1 cellular context compared by ENCODE assay signal in the genomic region with DNA sequence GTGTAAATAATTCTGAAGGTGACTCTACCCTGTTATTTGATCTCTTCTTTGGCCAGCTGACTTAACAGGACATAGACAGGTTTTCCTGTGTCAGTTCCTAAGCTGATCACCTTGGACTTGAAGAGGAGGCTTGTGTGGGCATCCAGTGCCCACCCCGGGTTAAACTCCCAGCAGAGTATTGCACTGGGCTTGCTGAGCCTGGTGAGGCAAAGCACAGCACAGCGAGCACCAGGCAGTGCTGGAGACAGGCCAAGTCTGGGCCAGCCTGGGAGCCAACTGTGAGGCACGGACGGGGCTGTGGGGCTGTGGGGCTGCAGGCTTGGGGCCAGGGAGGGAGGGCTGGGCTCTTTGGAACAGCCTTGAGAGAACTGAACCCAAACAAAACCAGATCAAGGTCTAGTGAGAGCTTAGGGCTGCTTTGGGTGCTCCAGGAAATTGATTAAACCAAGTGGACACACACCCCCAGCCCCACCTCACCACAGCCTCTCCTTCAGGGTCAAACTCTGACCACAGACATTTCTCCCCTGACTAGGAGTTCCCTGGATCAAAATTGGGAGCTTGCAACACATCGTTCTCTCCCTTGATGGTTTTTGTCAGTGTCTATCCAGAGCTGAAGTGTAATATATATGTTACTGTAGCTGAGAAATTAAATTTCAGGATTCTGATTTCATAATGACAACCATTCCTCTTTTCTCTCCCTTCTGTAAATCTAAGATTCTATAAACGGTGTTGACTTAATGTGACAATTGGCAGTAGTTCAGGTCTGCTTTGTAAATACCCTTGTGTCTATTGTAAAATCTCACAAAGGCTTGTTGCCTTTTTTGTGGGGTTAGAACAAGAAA.
TF ChIP-seq lines count a peak whose summit lies in the region.

No MANE protein-coding gene starts in this region.

TF ChIP-seq in HepG2, 621 proteins besides CTCF, POLR2A, EP300 and RAD21 (continued from another document and continues in another):
- TF ChIP-seq PITX1 (CRISPR knock-in tag; IDR thresholded peaks at IDR 0.05), result peak; percentile 87
- 0 out of 2 replicates have a peak, but pooled peaks have one; percentile 35 for TF ChIP-seq ZNF777 (CRISPR knock-in tag; IDR thresholded peaks at IDR 0.05)
- TF ChIP-seq ZNF33B (CRISPR knock-in tag; IDR thresholded peaks at IDR 0.05), result no peak
- peak; percentile 73 for TF ChIP-seq SIX4 (CRISPR knock-in tag; IDR thresholded peaks at IDR 0.05)
- TF ChIP-seq, protein P1, sequence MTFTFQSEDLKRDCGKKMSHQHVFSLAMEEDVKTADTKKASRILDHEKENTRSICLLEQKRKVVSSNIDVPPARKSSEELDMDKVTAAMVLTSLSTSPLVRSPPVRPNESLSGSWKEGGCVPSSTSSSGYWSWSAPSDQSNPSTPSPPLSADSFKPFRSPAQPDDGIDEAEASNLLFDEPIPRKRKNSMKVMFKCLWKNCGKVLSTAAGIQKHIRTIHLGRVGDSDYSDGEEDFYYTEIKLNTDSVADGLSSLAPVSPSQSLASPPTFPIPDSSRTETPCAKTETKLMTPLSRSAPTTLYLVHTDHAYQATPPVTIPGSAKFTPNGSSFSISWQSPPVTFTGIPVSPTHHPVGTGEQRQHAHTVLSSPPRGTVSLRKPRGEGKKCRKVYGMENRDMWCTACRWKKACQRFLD (CRISPR knock-in tag; IDR thresholded peaks at IDR 0.05; ENCODE audit: borderline replicate concordance), result 0 out of 2 replicates have a peak, but pooled peaks have one; percentile 44
- no peak for TF ChIP-seq ZNF564 (CRISPR knock-in tag; IDR thresholded peaks at IDR 0.05)
- peak; percentile 61 for TF ChIP-seq ZNF121 (CRISPR knock-in tag; IDR thresholded peaks at IDR 0.05)
- TF ChIP-seq MTA1 (CRISPR knock-in tag; IDR thresholded peaks at IDR 0.05; ENCODE audit: borderline replicate concordance), result peak; percentile 100
- TF ChIP-seq, protein P2, sequence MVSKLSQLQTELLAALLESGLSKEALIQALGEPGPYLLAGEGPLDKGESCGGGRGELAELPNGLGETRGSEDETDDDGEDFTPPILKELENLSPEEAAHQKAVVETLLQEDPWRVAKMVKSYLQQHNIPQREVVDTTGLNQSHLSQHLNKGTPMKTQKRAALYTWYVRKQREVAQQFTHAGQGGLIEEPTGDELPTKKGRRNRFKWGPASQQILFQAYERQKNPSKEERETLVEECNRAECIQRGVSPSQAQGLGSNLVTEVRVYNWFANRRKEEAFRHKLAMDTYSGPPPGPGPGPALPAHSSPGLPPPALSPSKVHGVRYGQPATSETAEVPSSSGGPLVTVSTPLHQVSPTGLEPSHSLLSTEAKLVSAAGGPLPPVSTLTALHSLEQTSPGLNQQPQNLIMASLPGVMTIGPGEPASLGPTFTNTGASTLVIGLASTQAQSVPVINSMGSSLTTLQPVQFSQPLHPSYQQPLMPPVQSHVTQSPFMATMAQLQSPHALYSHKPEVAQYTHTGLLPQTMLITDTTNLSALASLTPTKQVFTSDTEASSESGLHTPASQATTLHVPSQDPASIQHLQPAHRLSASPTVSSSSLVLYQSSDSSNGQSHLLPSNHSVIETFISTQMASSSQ (IDR thresholded peaks at IDR 0.05; ENCODE audit: low read depth), result 0 out of 2 replicates have a peak, but pooled peaks have one; percentile 29
- TF ChIP-seq, protein P2 (CRISPR knock-in tag; IDR thresholded peaks at IDR 0.05; ENCODE audit: borderline replicate concordance), result 0 out of 2 replicates have a peak, but pooled peaks have one; percentile 56
- 0 out of 2 replicates have a peak, but pooled peaks have one; percentile 49 for TF ChIP-seq ZNF644 (CRISPR knock-in tag; IDR thresholded peaks at IDR 0.05; ENCODE audit: low read depth)
- no peak for TF ChIP-seq ZNF10 (CRISPR knock-in tag; IDR thresholded peaks at IDR 0.05; ENCODE audit: borderline replicate concordance, low read depth)
- 0 out of 2 replicates have a peak, but pooled peaks have one; percentile 42 for TF ChIP-seq ZNF766 (CRISPR knock-in tag; IDR thresholded peaks at IDR 0.05; ENCODE audit: borderline replicate concordance)
- no peak for TF ChIP-seq ZNF256 (CRISPR knock-in tag; conservative IDR thresholded peaks at IDR 0.05)
- TF ChIP-seq KDM3A (CRISPR knock-in tag; IDR thresholded peaks at IDR 0.05; ENCODE audit: low read depth), result 0 out of 2 replicates have a peak, but pooled peaks have one; percentile 19
- TF ChIP-seq, protein P3, sequence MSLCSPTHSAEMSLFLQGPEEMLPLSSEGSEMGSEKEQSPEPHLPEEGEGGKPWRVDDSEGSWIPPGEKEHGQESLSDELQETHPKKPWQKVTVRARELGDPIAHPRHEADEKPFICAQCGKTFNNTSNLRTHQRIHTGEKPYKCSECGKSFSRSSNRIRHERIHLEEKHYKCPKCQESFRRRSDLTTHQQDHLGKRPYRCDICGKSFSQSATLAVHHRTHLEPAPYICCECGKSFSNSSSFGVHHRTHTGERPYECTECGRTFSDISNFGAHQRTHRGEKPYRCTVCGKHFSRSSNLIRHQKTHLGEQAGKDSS (CRISPR knock-in tag; IDR thresholded peaks at IDR 0.05; ENCODE audit: borderline replicate concordance, low read depth), result peak; percentile 72; the same call in 1 of the 2 replicates
- TF ChIP-seq TAF1 (CRISPR knock-in tag; IDR thresholded peaks at IDR 0.05), result no peak
- TF ChIP-seq U2AF2 (IDR thresholded peaks at IDR 0.05; ENCODE audit: low read depth, low read length), result no peak
- TF ChIP-seq THAP11 (CRISPR knock-in tag; IDR thresholded peaks at IDR 0.05), result peak; percentile 27; the same call in 1 of the 2 replicates
- peak; percentile 79 for TF ChIP-seq ELF3 (CRISPR knock-in tag; IDR thresholded peaks at IDR 0.05)
- TF ChIP-seq, protein P4, sequence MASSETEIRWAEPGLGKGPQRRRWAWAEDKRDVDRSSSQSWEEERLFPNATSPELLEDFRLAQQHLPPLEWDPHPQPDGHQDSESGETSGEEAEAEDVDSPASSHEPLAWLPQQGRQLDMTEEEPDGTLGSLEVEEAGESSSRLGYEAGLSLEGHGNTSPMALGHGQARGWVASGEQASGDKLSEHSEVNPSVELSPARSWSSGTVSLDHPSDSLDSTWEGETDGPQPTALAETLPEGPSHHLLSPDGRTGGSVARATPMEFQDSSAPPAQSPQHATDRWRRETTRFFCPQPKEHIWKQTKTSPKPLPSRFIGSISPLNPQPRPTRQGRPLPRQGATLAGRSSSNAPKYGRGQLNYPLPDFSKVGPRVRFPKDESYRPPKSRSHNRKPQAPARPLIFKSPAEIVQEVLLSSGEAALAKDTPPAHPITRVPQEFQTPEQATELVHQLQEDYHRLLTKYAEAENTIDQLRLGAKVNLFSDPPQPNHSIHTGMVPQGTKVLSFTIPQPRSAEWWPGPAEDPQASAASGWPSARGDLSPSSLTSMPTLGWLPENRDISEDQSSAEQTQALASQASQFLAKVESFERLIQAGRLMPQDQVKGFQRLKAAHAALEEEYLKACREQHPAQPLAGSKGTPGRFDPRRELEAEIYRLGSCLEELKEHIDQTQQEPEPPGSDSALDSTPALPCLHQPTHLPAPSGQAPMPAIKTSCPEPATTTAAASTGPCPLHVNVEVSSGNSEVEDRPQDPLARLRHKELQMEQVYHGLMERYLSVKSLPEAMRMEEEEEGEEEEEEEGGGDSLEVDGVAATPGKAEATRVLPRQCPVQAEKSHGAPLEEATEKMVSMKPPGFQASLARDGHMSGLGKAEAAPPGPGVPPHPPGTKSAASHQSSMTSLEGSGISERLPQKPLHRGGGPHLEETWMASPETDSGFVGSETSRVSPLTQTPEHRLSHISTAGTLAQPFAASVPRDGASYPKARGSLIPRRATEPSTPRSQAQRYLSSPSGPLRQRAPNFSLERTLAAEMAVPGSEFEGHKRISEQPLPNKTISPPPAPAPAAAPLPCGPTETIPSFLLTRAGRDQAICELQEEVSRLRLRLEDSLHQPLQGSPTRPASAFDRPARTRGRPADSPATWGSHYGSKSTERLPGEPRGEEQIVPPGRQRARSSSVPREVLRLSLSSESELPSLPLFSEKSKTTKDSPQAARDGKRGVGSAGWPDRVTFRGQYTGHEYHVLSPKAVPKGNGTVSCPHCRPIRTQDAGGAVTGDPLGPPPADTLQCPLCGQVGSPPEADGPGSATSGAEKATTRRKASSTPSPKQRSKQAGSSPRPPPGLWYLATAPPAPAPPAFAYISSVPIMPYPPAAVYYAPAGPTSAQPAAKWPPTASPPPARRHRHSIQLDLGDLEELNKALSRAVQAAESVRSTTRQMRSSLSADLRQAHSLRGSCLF (CRISPR knock-in tag; IDR thresholded peaks at IDR 0.05; ENCODE audit: borderline replicate concordance), result no peak
- TF ChIP-seq, protein P5, sequence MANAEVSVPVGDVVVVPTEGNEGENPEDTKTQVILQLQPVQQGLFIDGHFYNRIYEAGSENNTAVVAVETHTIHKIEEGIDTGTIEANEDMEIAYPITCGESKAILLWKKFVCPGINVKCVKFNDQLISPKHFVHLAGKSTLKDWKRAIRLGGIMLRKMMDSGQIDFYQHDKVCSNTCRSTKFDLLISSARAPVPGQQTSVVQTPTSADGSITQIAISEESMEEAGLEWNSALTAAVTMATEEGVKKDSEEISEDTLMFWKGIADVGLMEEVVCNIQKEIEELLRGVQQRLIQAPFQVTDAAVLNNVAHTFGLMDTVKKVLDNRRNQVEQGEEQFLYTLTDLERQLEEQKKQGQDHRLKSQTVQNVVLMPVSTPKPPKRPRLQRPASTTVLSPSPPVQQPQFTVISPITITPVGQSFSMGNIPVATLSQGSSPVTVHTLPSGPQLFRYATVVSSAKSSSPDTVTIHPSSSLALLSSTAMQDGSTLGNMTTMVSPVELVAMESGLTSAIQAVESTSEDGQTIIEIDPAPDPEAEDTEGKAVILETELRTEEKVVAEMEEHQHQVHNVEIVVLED (CRISPR knock-in tag; IDR thresholded peaks at IDR 0.05; ENCODE audit: borderline replicate concordance), result peak; percentile 24; the same call in 1 of the 2 replicates
- peak; percentile 76; the same call in 1 of the 2 replicates for TF ChIP-seq ZNF441 (CRISPR knock-in tag; IDR thresholded peaks at IDR 0.05; ENCODE audit: borderline replicate concordance)
- peak; percentile 94; the same call in 1 of the 2 replicates for TF ChIP-seq ZNF567 (CRISPR knock-in tag; IDR thresholded peaks at IDR 0.05; ENCODE audit: borderline replicate concordance)
- TF ChIP-seq WIZ (CRISPR knock-in tag; IDR thresholded peaks at IDR 0.05), result no peak
- TF ChIP-seq, protein P6, sequence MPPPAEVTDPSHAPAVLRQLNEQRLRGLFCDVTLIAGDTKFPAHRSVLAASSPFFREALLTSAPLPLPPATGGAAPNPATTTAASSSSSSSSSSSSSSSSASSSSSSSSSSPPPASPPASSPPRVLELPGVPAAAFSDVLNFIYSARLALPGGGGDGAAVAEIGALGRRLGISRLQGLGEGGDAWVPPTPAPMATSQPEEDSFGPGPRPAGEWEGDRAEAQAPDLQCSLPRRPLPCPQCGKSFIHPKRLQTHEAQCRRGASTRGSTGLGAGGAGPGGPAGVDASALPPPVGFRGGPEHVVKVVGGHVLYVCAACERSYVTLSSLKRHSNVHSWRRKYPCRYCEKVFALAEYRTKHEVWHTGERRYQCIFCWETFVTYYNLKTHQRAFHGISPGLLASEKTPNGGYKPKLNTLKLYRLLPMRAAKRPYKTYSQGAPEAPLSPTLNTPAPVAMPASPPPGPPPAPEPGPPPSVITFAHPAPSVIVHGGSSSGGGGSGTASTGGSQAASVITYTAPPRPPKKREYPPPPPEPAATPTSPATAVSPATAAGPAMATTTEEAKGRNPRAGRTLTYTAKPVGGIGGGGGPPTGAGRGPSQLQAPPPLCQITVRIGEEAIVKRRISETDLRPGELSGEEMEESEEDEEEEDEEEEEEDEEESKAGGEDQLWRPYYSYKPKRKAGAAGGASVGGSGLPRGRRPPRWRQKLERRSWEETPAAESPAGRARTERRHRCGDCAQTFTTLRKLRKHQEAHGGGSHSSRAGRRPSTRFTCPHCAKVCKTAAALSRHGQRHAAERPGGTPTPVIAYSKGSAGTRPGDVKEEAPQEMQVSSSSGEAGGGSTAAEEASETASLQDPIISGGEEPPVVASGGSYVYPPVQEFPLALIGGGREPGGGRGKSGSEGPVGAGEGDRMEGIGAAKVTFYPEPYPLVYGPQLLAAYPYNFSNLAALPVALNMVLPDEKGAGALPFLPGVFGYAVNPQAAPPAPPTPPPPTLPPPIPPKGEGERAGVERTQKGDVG (CRISPR knock-in tag; IDR thresholded peaks at IDR 0.05; ENCODE audit: borderline replicate concordance), result 0 out of 2 replicates have a peak, but pooled peaks have one; percentile 78
- TF ChIP-seq ZMAT3 (CRISPR knock-in tag; conservative IDR thresholded peaks at IDR 0.05), result no peak; the same call in 1 of the 2 replicates
- TF ChIP-seq DNMT3B (CRISPR knock-in tag; conservative IDR thresholded peaks at IDR 0.05), result no peak
- TF ChIP-seq ZFP62 (CRISPR knock-in tag; IDR thresholded peaks at IDR 0.05), result no peak
- peak; percentile 53; the same call in 1 of the 2 replicates for TF ChIP-seq ZSCAN25 (CRISPR knock-in tag; IDR thresholded peaks at IDR 0.05)
- TF ChIP-seq IKZF1 (IDR thresholded peaks at IDR 0.05), result no peak
- peak; percentile 82 for TF ChIP-seq ZBTB7B (CRISPR knock-in tag; IDR thresholded peaks at IDR 0.05)
- TF ChIP-seq, protein P7, sequence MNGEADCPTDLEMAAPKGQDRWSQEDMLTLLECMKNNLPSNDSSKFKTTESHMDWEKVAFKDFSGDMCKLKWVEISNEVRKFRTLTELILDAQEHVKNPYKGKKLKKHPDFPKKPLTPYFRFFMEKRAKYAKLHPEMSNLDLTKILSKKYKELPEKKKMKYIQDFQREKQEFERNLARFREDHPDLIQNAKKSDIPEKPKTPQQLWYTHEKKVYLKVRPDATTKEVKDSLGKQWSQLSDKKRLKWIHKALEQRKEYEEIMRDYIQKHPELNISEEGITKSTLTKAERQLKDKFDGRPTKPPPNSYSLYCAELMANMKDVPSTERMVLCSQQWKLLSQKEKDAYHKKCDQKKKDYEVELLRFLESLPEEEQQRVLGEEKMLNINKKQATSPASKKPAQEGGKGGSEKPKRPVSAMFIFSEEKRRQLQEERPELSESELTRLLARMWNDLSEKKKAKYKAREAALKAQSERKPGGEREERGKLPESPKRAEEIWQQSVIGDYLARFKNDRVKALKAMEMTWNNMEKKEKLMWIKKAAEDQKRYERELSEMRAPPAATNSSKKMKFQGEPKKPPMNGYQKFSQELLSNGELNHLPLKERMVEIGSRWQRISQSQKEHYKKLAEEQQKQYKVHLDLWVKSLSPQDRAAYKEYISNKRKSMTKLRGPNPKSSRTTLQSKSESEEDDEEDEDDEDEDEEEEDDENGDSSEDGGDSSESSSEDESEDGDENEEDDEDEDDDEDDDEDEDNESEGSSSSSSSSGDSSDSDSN (CRISPR knock-in tag; IDR thresholded peaks at IDR 0.05), result peak; percentile 86
